8 cellular contexts compared by ENCODE assay signal in genomic region chr12:105330938-105331804, GRCh38. TPM values are rescaled to one million over a fixed set of nuclear protein-coding genes. Genes with fewer than 3 reads are reported as not detected.
DNase-seq lines count a peak whose midpoint lies in the region; ATAC-seq and TF ChIP-seq lines count a peak whose summit lies in the region.

No MANE protein-coding gene starts in this region.

- peak overlapping the region; percentile 46 for H4K8ac ChIP-seq in trophoblast cell (ENCODE audit: low read depth, low read length)

- H3K4me3 Mint-ChIP-seq in CD4-positive, CD25-positive, alpha-beta regulatory T cell: peak overlapping the region; percentile 90 to 96 (median 96)
- H3K4me3 Mint-ChIP-seq in activated T-cell treated with anti-CD3 and anti-CD28 coated beads, Interleukin-2, amount 50 U/mL, for 4 hours: peak overlapping the region; percentile 84

- H2BK120ac ChIP-seq in trophoblast cell (ENCODE audit: insufficient read depth, low read length, poor library complexity): peak overlapping the region; percentile 8

- H3K4me1 Mint-ChIP-seq in CD4-positive, CD25-positive, alpha-beta regulatory T cell: peaks cover 31 to 73% (median 41%) of the 10 kb centered on the region in 4 donors
- peaks cover 65% of the 10 kb centered on the region for H3K4me1 Mint-ChIP-seq in activated T-cell treated with anti-CD3 and anti-CD28 coated beads, Interleukin-2, amount 50 U/mL, for 4 hours (ENCODE audit: low read depth)

- H3K4ac ChIP-seq in trophoblast cell (ENCODE audit: low read depth, low read length): no peak overlapping the region

- peak overlapping the region; percentile 25 for H4K91ac ChIP-seq in trophoblast cell (ENCODE audit: low read depth, low read length)

- peaks cover 39% of the 10 kb centered on the region for H3K4me1 ChIP-seq in CD4-positive, CD25-positive, alpha-beta regulatory T cell (ENCODE audit: control insufficient read depth, insufficient read depth, low read length, poor library complexity, severe bottlenecking)
- H3K4me1 ChIP-seq in foreskin keratinocyte (peaks cover 37% of the 10 kb centered on the region), trophoblast cell (ENCODE audit: control insufficient read depth in 1 of 2, insufficient read depth in 2 of 2, low read length in 2 of 2) (peaks cover 3 to 25% of the 10 kb centered on the region in 2 experiments)

- H2AFZ ChIP-seq in trophoblast cell (ENCODE audit: insufficient read depth, low read length, poor library complexity): no peak overlapping the region

- H4K12ac ChIP-seq in trophoblast cell (ENCODE audit: low read depth, low read length): peak overlapping the region; percentile 39

- H3K4me2 ChIP-seq in trophoblast cell (ENCODE audit: low read length): peak overlapping the region; percentile 90

- H2AK5ac ChIP-seq in trophoblast cell (ENCODE audit: low read length): no peak overlapping the region

- H3K9ac ChIP-seq in trophoblast cell (ENCODE audit: low read length): peak overlapping the region; percentile 82

- peaks cover 2% of the 10 kb centered on the region for H3K36me3 Mint-ChIP-seq in CD4-positive, CD25-positive, alpha-beta regulatory T cell
- no peaks in the 10 kb centered on the region for H3K36me3 Mint-ChIP-seq in activated T-cell treated with anti-CD3 and anti-CD28 coated beads, Interleukin-2, amount 50 U/mL, for 4 hours (ENCODE audit: insufficient read depth)

- peak overlapping the region; percentile 81 for H3K14ac ChIP-seq in trophoblast cell (ENCODE audit: low read length)

- H3K27me3 ChIP-seq in CD4-positive, CD25-positive, alpha-beta regulatory T cell (ENCODE audit: control insufficient read depth, insufficient read depth, low read length): no peaks in the 10 kb centered on the region
- H3K27me3 ChIP-seq in foreskin keratinocyte (no peaks in the 10 kb centered on the region), trophoblast cell (ENCODE audit: insufficient read depth, low read length) (no peaks in the 10 kb centered on the region)

- no peak for TF ChIP-seq CTCF in foreskin keratinocyte (conservative IDR thresholded peaks at IDR 0.05)

- H3K9me3 Mint-ChIP-seq in CD4-positive, CD25-positive, alpha-beta regulatory T cell: no peaks in the 10 kb centered on the region
- H3K9me3 Mint-ChIP-seq in activated T-cell treated with anti-CD3 and anti-CD28 coated beads, Interleukin-2, amount 50 U/mL, for 4 hours: no peaks in the 10 kb centered on the region

- H2BK12ac ChIP-seq in trophoblast cell (ENCODE audit: low read length): no peak overlapping the region

- WGBS in trophoblast cell (ENCODE audit: extremely low coverage, insufficient coverage, insufficient read length): no CpG with 5 or more reads among the region's 46 CpGs

- ATAC-seq in CD4-positive, CD25-positive, alpha-beta regulatory T cell (ENCODE audit: low read depth in 2 of 2): no peak
- peak; percentile 3 for ATAC-seq in GM19455 (IDR thresholded peaks at IDR 0.05; ENCODE audit: unreplicated experiment)
- ATAC-seq in activated T-cell treated with anti-CD3 and anti-CD28 coated beads, Interleukin-2, amount 50 U/mL, for 4 hours: peak; percentile 27 to 34
- ATAC-seq in foreskin keratinocyte: peak; percentile 38

- peaks cover 4% of the 10 kb centered on the region for H3K27me3 Mint-ChIP-seq in CD4-positive, CD25-positive, alpha-beta regulatory T cell
- H3K27me3 Mint-ChIP-seq in activated T-cell treated with anti-CD3 and anti-CD28 coated beads, Interleukin-2, amount 50 U/mL, for 4 hours (ENCODE audit: low read depth): no peaks in the 10 kb centered on the region

- H3K36me3 ChIP-seq in CD4-positive, CD25-positive, alpha-beta regulatory T cell (ENCODE audit: control insufficient read depth, insufficient read depth, low read length): no peaks in the 10 kb centered on the region
- no peaks in the 10 kb centered on the region for H3K36me3 ChIP-seq in trophoblast cell (ENCODE audit: control insufficient read depth in 1 of 2, insufficient read depth in 2 of 2, low read length in 2 of 2)

- peak overlapping the region; percentile 2 for H2BK5ac ChIP-seq in trophoblast cell (ENCODE audit: low read depth, low read length, poor library complexity)

- H3K18ac ChIP-seq in trophoblast cell (ENCODE audit: low read length): peak overlapping the region; percentile 69

- H3K4me3 ChIP-seq in CD4-positive, CD25-positive, alpha-beta regulatory T cell (ENCODE audit: low read depth, low read length): peak overlapping the region; percentile 80
- peak overlapping the region; percentile 85 for H3K4me3 ChIP-seq in trophoblast cell (ENCODE audit: low read depth, low read length)

- no peak overlapping the region for H3K23ac ChIP-seq in trophoblast cell (ENCODE audit: low read length)

- no peaks in the 10 kb centered on the region for H3K9me3 ChIP-seq in CD4-positive, CD25-positive, alpha-beta regulatory T cell (ENCODE audit: control insufficient read depth in 2 of 2, low read length in 2 of 2)
- H3K9me3 ChIP-seq in trophoblast cell (ENCODE audit: insufficient read depth, low read depth, low read length): no peaks in the 10 kb centered on the region

- peak overlapping the region; percentile 79 for H3K27ac ChIP-seq in CD4-positive, CD25-positive, alpha-beta regulatory T cell (ENCODE audit: insufficient read depth, low read length, poor library complexity, severe bottlenecking)
- H3K27ac ChIP-seq in foreskin keratinocyte: peak overlapping the region; percentile 12
- H3K27ac ChIP-seq in trophoblast cell (ENCODE audit: low read depth, low read length): peak overlapping the region; percentile 50

- DNase-seq in CD4-positive, CD25-positive, alpha-beta regulatory T cell: peak; percentile 28 to 46 (median 44)
- peak; percentile 54 for DNase-seq in NAMALWA (ENCODE audit: low spot score)
- DNase-seq in activated T-cell treated with anti-CD3 and anti-CD28 coated beads, Interleukin-2, amount 50 U/mL, for 4 hours: peak; percentile 23
- DNase-seq in foreskin keratinocyte: no peak
- no peak for DNase-seq in trophoblast cell
- no peak for DNase-seq in NCI-H2029 (lab: John Stamatoyannopoulos, UW)
- DNase-seq in AG08396 (ENCODE audit: low spot score): no peak

- H3K79me1 ChIP-seq in trophoblast cell (ENCODE audit: low read length): peaks cover 8% of the 10 kb centered on the region

- H3K27ac Mint-ChIP-seq in CD4-positive, CD25-positive, alpha-beta regulatory T cell: peak overlapping the region; percentile 58 to 78 (median 65)

- H3K79me2 ChIP-seq in trophoblast cell (ENCODE audit: control insufficient read depth, insufficient read depth, low read length, poor library complexity): peaks cover 3% of the 10 kb centered on the region

RNA-seq across cellular contexts. Expression of gene C12orf75, which starts 0.7 kb away (rescaled TPM):
- 64.6 TPM for total RNA-seq in CD4-positive, CD25-positive, alpha-beta regulatory T cell
- 100 to 1,000 TPM in 1 of 4 donors, 10 to 100 TPM in 3; 53.0 to 184 (median 91.0) TPM for polyA plus RNA-seq in CD4-positive, CD25-positive, alpha-beta regulatory T cell
- total RNA-seq in activated T-cell treated with anti-CD3 and anti-CD28 coated beads, Interleukin-2, amount 50 U/mL, for 4 hours: 10 to 100 TPM; 10.1 to 11.0 (median 10.7) TPM
- total RNA-seq in foreskin keratinocyte: 149 and 164 TPM in 2 replicates
- polyA plus RNA-seq in foreskin keratinocyte: 153 and 156 TPM in 2 replicates
- 92.3 and 94.7 TPM in 2 replicates for polyA plus RNA-seq in trophoblast cell (2013)

Comparison
In these comparisons a context has a peak if more than half of its experiments do, and no peak if none do; other contexts are left out.
1. ATAC-seq: peak in GM19455 (single experiment), activated T-cell treated with anti-CD3 and anti-CD28 coated beads, Interleukin-2, amount 50 U/mL, for 4 hours (2 of 2) and foreskin keratinocyte (single experiment); none in CD4-positive, CD25-positive, alpha-beta regulatory T cell (0 of 2).
2. DNase-seq: peak in CD4-positive, CD25-positive, alpha-beta regulatory T cell (3 of 3), NAMALWA (single experiment) and activated T-cell treated with anti-CD3 and anti-CD28 coated beads, Interleukin-2, amount 50 U/mL, for 4 hours (single experiment); none in foreskin keratinocyte (0 of 2), trophoblast cell (0 of 2), NCI-H2029 (single experiment) and AG08396 (single experiment).
3. H3K27ac ChIP-seq: peak in every context shown above with its lines; median percentile 79 in CD4-positive, CD25-positive, alpha-beta regulatory T cell; 50 in trophoblast cell; 12 in foreskin keratinocyte.